ENCODE assay signal across 8 cellular contexts in genomic region chr15:75650908-75651809, GRCh38. TPM values are rescaled to one million over a fixed set of nuclear protein-coding genes. Genes with fewer than 3 reads are reported as not detected.
DNase-seq lines count a peak whose midpoint lies in the region; ATAC-seq, FAIRE-seq and TF ChIP-seq lines count a peak whose summit lies in the region.

No MANE protein-coding gene starts in this region.

- no peak overlapping the region for H3K9ac ChIP-seq in H1 (replicated peaks in 1 of 4; ENCODE audit: extremely low read depth in 1 of 4, low read depth in 3 of 4, low read length in 3 of 4)

- no peak for TF ChIP-seq RAD21 in H1 (IDR thresholded peaks at IDR 0.05 in 1 of 2, conservative IDR thresholded peaks at IDR 0.05 in 1 of 2; ENCODE audit: low read depth in 2 of 2, low read length in 2 of 2)

- POLR2A ChIA-PET in H1 (lab: Charles Lee; ENCODE audit: partially characterized antibody) = interaction anchor here (1.0 to 5.5 kb wide), 7 partner anchors 11 to 25 kb away, joined by 3 to 41 read pairs (median 4); partner anchors contain the start of genes IMP3 and SNUPN

- TF ChIP-seq CTCF in AG10803 (conservative IDR thresholded peaks at IDR 0.05; ENCODE audit: low read length) (no peak), H1 (IDR thresholded peaks at IDR 0.05; ENCODE audit: control extremely low read depth in 1 of 3, insufficient read depth in 1 of 3, low read depth in 1 of 3, low read length in 3 of 3) (no peak)

- H2BK12ac ChIP-seq in H1 (ENCODE audit: low read depth, low read length) = no peak overlapping the region

- H3K4me3 ChIP-seq in AG10803 (ENCODE audit: low read length) = peak overlapping the region; percentile 90
- peak overlapping the region in 1 of 4 experiments; percentile 2; a peak in 1 of 8 replicates for H3K4me3 ChIP-seq in H1 (ENCODE audit: extremely low read depth in 1 of 4, insufficient read depth in 2 of 4, low read depth in 3 of 4, low read length in 4 of 4)

- no peak for ATAC-seq in HG03520 (IDR thresholded peaks at IDR 0.05; ENCODE audit: unreplicated experiment)
- ATAC-seq in GM21526 (IDR thresholded peaks at IDR 0.05; ENCODE audit: low FRiP score, unreplicated experiment) = no peak

- H3K79me1 ChIP-seq in H1 (ENCODE audit: low read depth, low read length) = peaks cover 14% of the 10 kb centered on the region

- H4K5ac ChIP-seq in H1 (ENCODE audit: insufficient read length, low read depth, low read length) = no peak overlapping the region

- H3K23ac ChIP-seq in H1 (ENCODE audit: insufficient read length) = no peak overlapping the region

- H3K18ac ChIP-seq in H1 (ENCODE audit: extremely low read depth, low read length) = no peak overlapping the region

- no peak overlapping the region for H2BK120ac ChIP-seq in H1 (replicated peaks; ENCODE audit: low read depth, low read length)

- H3K9me3 ChIP-seq in H1 (ENCODE audit: insufficient read depth in 2 of 2, low read depth in 1 of 2, low read length in 1 of 2) = no peaks in the 10 kb centered on the region

- H3K14ac ChIP-seq in H1 (ENCODE audit: insufficient read length) = no peak overlapping the region

- H3K36me3 ChIP-seq in H1 (ENCODE audit: control insufficient read depth in 2 of 4, insufficient read depth in 4 of 4, low read length in 3 of 4) = peaks cover 0 to 14% (median 0%) of the 10 kb centered on the region in 4 experiments; a peak in 3 of 8 replicates

- no peak for FAIRE-seq in H1 (lab: Jason Lieb, UNC)

- no peak for TF ChIP-seq EP300 in H1 (IDR thresholded peaks at IDR 0.05; ENCODE audit: borderline replicate concordance in 1 of 2, low read depth in 2 of 2, low read length in 2 of 2)

- H2AK5ac ChIP-seq in H1 (ENCODE audit: low read depth, low read length) = no peak overlapping the region

- no peak overlapping the region for H4K91ac ChIP-seq in H1 (replicated peaks; ENCODE audit: insufficient read length, low read length)

- peaks cover 10% of the 10 kb centered on the region; the same call in 1 of the 2 replicates for H3K23me2 ChIP-seq in H1 (ENCODE audit: low read depth, low read length)

- peaks cover 0 to 9% (median 6%) of the 10 kb centered on the region in 4 experiments; a peak in 6 of 7 replicates for H3K27me3 ChIP-seq in H1 (replicated peaks in 1 of 4; ENCODE audit: control insufficient read depth in 3 of 4, extremely low read depth in 1 of 4, insufficient read depth in 3 of 4, low read length in 3 of 4)

- H3K27ac ChIP-seq in H1 (ENCODE audit: low read depth, low read length) = no peak overlapping the region

- peaks cover 5 to 20% of the 10 kb centered on the region in 2 experiments for H4K20me1 ChIP-seq in H1 (replicated peaks in 1 of 2; ENCODE audit: control insufficient read depth in 1 of 2, insufficient read depth in 2 of 2, low read length in 2 of 2)

- no peak overlapping the region for H2BK5ac ChIP-seq in H1 (ENCODE audit: low read depth, low read length)

- DNase-seq in AG10803 (ENCODE audit: low read depth) = no peak
- peak; percentile 61 for DNase-seq in NCI-H226
- no peak for DNase-seq in H1 (ENCODE audit: low read depth in 1 of 2, low spot score in 2 of 2)
- DNase-seq in myocyte (ENCODE audit: low read depth) = peak; percentile 44
- DNase-seq in Ammon's horn (ENCODE audit: low spot score) = no peak
- DNase-seq in stimulated activated CD4-positive, alpha-beta T cell treated with anti-CD3 and anti-CD28 coated beads, Interleukin-12 subunit alpha, Interleukin-12 subunit beta, amount 100 ng/mL, for 4 hours = no peak

- no peak overlapping the region for H2BK15ac ChIP-seq in H1 (ENCODE audit: low read length)

- peak overlapping the region; percentile 35 to 100 for H3K4me2 ChIP-seq in H1 (ENCODE audit: insufficient read depth in 1 of 2, low read depth in 2 of 2, low read length in 2 of 2)

- CTCF ChIA-PET in H1 (lab: Charles Lee; ENCODE audit: partially characterized antibody) = interaction anchor here (0.7 to 2.3 kb wide), 10 partner anchors 9 to 701 kb away, joined by 3 to 11 read pairs (median 3); no protein-coding TSS in a partner anchor

- no peak overlapping the region for H3K56ac ChIP-seq in H1 (replicated peaks; ENCODE audit: insufficient read length, low read depth, low read length)

- peaks cover 0 to 69% of the 10 kb centered on the region in 2 experiments; a peak in 3 of 4 replicates for H3K79me2 ChIP-seq in H1 (ENCODE audit: control insufficient read depth in 1 of 2, insufficient read depth in 2 of 2, low read length in 2 of 2)

- 81% methylated on average over 9 of the region's 9 CpGs; no CpG with 5 or more reads in 1 of the 2 experiments for WGBS in H1 (ENCODE audit: extremely low coverage in 1 of 2, insufficient coverage in 1 of 2, insufficient read length in 1 of 2, insufficient replicate concordance in 2 of 2, low coverage in 1 of 2, low lambda C conversion rate in 2 of 2, missing lambda C conversion rate in 1 of 2), 2 experiments

- no peak for TF ChIP-seq POLR2A in H1 (IDR thresholded peaks at IDR 0.05; ENCODE audit: control extremely low read depth in 1 of 2, low read depth in 2 of 2, low read length in 2 of 2)

- H2BK20ac ChIP-seq in H1 (ENCODE audit: low read length) = no peak overlapping the region

- no peak overlapping the region for H3K4ac ChIP-seq in H1 (replicated peaks; ENCODE audit: insufficient read length, low read depth, low read length)

- H4K8ac ChIP-seq in H1 (ENCODE audit: extremely low read depth, insufficient read depth, low read length) = no peak overlapping the region; the same call in 1 of the 2 replicates

- H2AFZ ChIP-seq in H1 (ENCODE audit: low read length) = no peak overlapping the region

- H3K4me1 ChIP-seq in H1 (replicated peaks in 1 of 4; ENCODE audit: control insufficient read depth in 3 of 4, insufficient read depth in 4 of 4, low read length in 3 of 4) = peaks cover 9 to 32% (median 21%) of the 10 kb centered on the region in 4 experiments

TF ChIP-seq in H1, 55 proteins besides CTCF, POLR2A, EP300 and RAD21:
- TF ChIP-seq FOSL1 (IDR thresholded peaks at IDR 0.05; ENCODE audit: insufficient read depth, low read depth, low read length) (no peak), SP4 (IDR thresholded peaks at IDR 0.05; ENCODE audit: low read length) (no peak), SIX5 (IDR thresholded peaks at IDR 0.05; ENCODE audit: low read depth, low read length) (no peak), POU5F1 (IDR thresholded peaks at IDR 0.05; ENCODE audit: low read depth, low read length) (no peak), SP2 (IDR thresholded peaks at IDR 0.05; ENCODE audit: low read length) (no peak), KDM1A (IDR thresholded peaks at IDR 0.05; ENCODE audit: borderline replicate concordance, low read length) (no peak), YY1 (IDR thresholded peaks at IDR 0.05; ENCODE audit: low read depth, low read length) (no peak), ZNF274 (IDR thresholded peaks at IDR 0.05; ENCODE audit: borderline replicate concordance, extremely low read depth, low read length) (no peak), SIRT6 (IDR thresholded peaks at IDR 0.05; ENCODE audit: low read length) (no peak), NANOG (IDR thresholded peaks at IDR 0.05; ENCODE audit: insufficient read depth, low read depth, low read length, poor library complexity, severe bottlenecking) (no peak), HDAC6 (IDR thresholded peaks at IDR 0.05; ENCODE audit: low read depth, low read length) (no peak), EZH2 (IDR thresholded peaks at IDR 0.05; ENCODE audit: low read depth, low read length, severe bottlenecking) (no peak), POLR2AphosphoS5 (IDR thresholded peaks at IDR 0.05; ENCODE audit: low read depth, low read length) (no peak), JUN (IDR thresholded peaks at IDR 0.05; ENCODE audit: low read depth, low read length) (no peak), CEBPB (IDR thresholded peaks at IDR 0.05; ENCODE audit: low read depth, low read length) (no peak), GABPA (IDR thresholded peaks at IDR 0.05; ENCODE audit: borderline replicate concordance, insufficient read depth, low read length) (no peak), ASH2L (IDR thresholded peaks at IDR 0.05; ENCODE audit: low read length) (no peak)

RNA-seq across cellular contexts. Expression of gene SNX33, which starts 3.4 kb away (rescaled TPM):
- total RNA-seq in H1 (2021; fragmentation: NEBNext Ultra II Directional; extraction: Animal tissue kit (Norgen Biotek cat#: 25700)) = 22.9 and 24.8 TPM in 2 replicates
- 14.3 and 15.7 TPM in 2 replicates for polyA plus RNA-seq in H1 (2011; rRNA removed)
- 11.5 TPM for polyA plus RNA-seq in H1 (2011; cell fraction: cytosol; rRNA removed)
- polyA plus RNA-seq in H1 (2011; cell fraction: nucleus; rRNA removed) = 25.7 TPM
- 17.5 to 20.7 TPM (median 18.6 TPM) in 4 replicates for polyA plus RNA-seq in H1 (2012, experiment 1 of 2)
- 13.9 TPM for polyA plus RNA-seq in H1 (2012, experiment 2 of 2)
- polyA plus RNA-seq in H1 (2013, experiment 1 of 2) = 10.5 TPM
- polyA plus RNA-seq in H1 (2013, experiment 2 of 2) = 11.4 TPM
- polyA minus RNA-seq in H1 (2011; rRNA and poly(A)+ RNA removed) = 21.0 and 25.5 TPM in 2 replicates
- polyA minus RNA-seq in H1 (2011; cell fraction: cytosol; rRNA and poly(A)+ RNA removed) = 17.4 TPM
- polyA minus RNA-seq in H1 (2011; cell fraction: nucleus; rRNA and poly(A)+ RNA removed) = 21.6 TPM
- total RNA-seq in myocyte = 17.0 and 19.5 TPM in 2 replicates
- 24.4 TPM for polyA plus RNA-seq in myocyte (2012)

RNA-seq across cellular contexts. Expression of gene IMP3, which starts 11.1 kb away (rescaled TPM):
- total RNA-seq in H1 (2021; fragmentation: NEBNext Ultra II Directional; extraction: Animal tissue kit (Norgen Biotek cat#: 25700)) = 114 and 122 TPM in 2 replicates
- 273 and 278 TPM in 2 replicates for polyA plus RNA-seq in H1 (2011; rRNA removed)
- 193 TPM for polyA plus RNA-seq in H1 (2011; cell fraction: cytosol; rRNA removed)
- 91.6 TPM for polyA plus RNA-seq in H1 (2011; cell fraction: nucleus; rRNA removed)
- polyA plus RNA-seq in H1 (2012, experiment 1 of 2) = 105 to 122 TPM (median 110 TPM) in 4 replicates
- 139 TPM for polyA plus RNA-seq in H1 (2012, experiment 2 of 2)
- 117 TPM for polyA plus RNA-seq in H1 (2013, experiment 1 of 2)
- polyA plus RNA-seq in H1 (2013, experiment 2 of 2) = 117 TPM
- polyA minus RNA-seq in H1 (2011; rRNA and poly(A)+ RNA removed) = 22.0 and 25.5 TPM in 2 replicates
- 48.7 TPM for polyA minus RNA-seq in H1 (2011; cell fraction: cytosol; rRNA and poly(A)+ RNA removed)
- 73.3 TPM for polyA minus RNA-seq in H1 (2011; cell fraction: nucleus; rRNA and poly(A)+ RNA removed)
- total RNA-seq in myocyte = 127 and 146 TPM in 2 replicates
- polyA plus RNA-seq in myocyte (2012) = 52.5 TPM

RNA-seq across cellular contexts. Expression of gene SNUPN, which starts 25.6 kb away (rescaled TPM):
- 26.2 and 28.2 TPM in 2 replicates for total RNA-seq in H1 (2021; fragmentation: NEBNext Ultra II Directional; extraction: Animal tissue kit (Norgen Biotek cat#: 25700))
- 11.6 and 13.3 TPM in 2 replicates for polyA plus RNA-seq in H1 (2011; rRNA removed)
- polyA plus RNA-seq in H1 (2011; cell fraction: cytosol; rRNA removed) = 20.3 TPM
- polyA plus RNA-seq in H1 (2011; cell fraction: nucleus; rRNA removed) = 10.2 TPM
- 20.2 to 23.4 TPM (median 22.0 TPM) in 4 replicates for polyA plus RNA-seq in H1 (2012, experiment 1 of 2)
- 8.5 TPM for polyA plus RNA-seq in H1 (2012, experiment 2 of 2)
- polyA plus RNA-seq in H1 (2013, experiment 1 of 2) = 22.4 TPM
- 21.5 TPM for polyA plus RNA-seq in H1 (2013, experiment 2 of 2)
- 14.8 and 20.1 TPM in 2 replicates for polyA minus RNA-seq in H1 (2011; rRNA and poly(A)+ RNA removed)
- 10.3 TPM for polyA minus RNA-seq in H1 (2011; cell fraction: cytosol; rRNA and poly(A)+ RNA removed)
- polyA minus RNA-seq in H1 (2011; cell fraction: nucleus; rRNA and poly(A)+ RNA removed) = 15.0 TPM
- 30.4 and 33.0 TPM in 2 replicates for total RNA-seq in myocyte
- 26.2 TPM for polyA plus RNA-seq in myocyte (2012)

Comparison
In these comparisons a context has a peak if more than half of its experiments do, and no peak if none do; other contexts are left out.
1. DNase-seq: peak in NCI-H226 (single experiment) and myocyte (single experiment); none in AG10803 (single experiment), H1 (0 of 2), Ammon's horn (single experiment) and stimulated activated CD4-positive, alpha-beta T cell treated with anti-CD3 and anti-CD28 coated beads, Interleukin-12 subunit alpha, Interleukin-12 subunit beta, amount 100 ng/mL, for 4 hours (single experiment).